In genomic region chr2:219350938-219351280, GRCh38 we compare ENCODE assay signal across 1 cellular context.
TF ChIP-seq lines count a peak whose summit lies in the region.

No MANE protein-coding gene starts in this region.

TF ChIP-seq in IMR-90, 13 proteins besides CTCF, POLR2A, EP300 and RAD21 (continued from another document):
- no peak for TF ChIP-seq CEBPB (IDR thresholded peaks at IDR 0.05; ENCODE audit: low read depth, low read length)
- TF ChIP-seq USF2 (IDR thresholded peaks at IDR 0.05; ENCODE audit: low read depth, low read length) = peak; percentile 16; the same call in 1 of the 2 replicates
TF ChIP-seq in IMR-90: peak in this region for 1.
